8 cellular contexts compared by ENCODE assay signal in genomic region chr17:57406981-57407286, GRCh38.
DNase-seq lines count a peak whose midpoint lies in the region; ATAC-seq and TF ChIP-seq lines count a peak whose summit lies in the region.

No MANE protein-coding gene starts in this region.

- ATAC-seq in activated CD8-positive, alpha-beta T cell treated with anti-CD3 and anti-CD28 coated beads, Interleukin-2, amount 10 ng/mL, durations not matched to agents 7 days and 5 days: no peak

- WGBS in mesendoderm (ENCODE audit: extremely low coverage, insufficient coverage, low lambda C conversion rate): no CpG with 5 or more reads among the region's 12 CpGs

- no peak overlapping the region for H2BK5ac ChIP-seq in mesendoderm (ENCODE audit: low read length)

- no peak overlapping the region for H3K4ac ChIP-seq in mesendoderm (ENCODE audit: low read depth, low read length)

- no peak overlapping the region for H3K23ac ChIP-seq in mesendoderm (ENCODE audit: low read length)

- H3K27ac ChIP-seq in breast epithelium: peak overlapping the region; percentile 84 to 85
- H3K27ac ChIP-seq in mesendoderm (ENCODE audit: low read depth, low read length): no peak overlapping the region
- H3K27ac ChIP-seq in temporal lobe (ENCODE audit: low read depth, low read length): peak overlapping the region; percentile 17

- no peak overlapping the region for H4K8ac ChIP-seq in mesendoderm (ENCODE audit: low read depth, low read length)

- POLR2A ChIA-PET in MCF 10A (lab: Yijun Ruan, JAX): interaction anchor here (1.2 kb wide), 1 partner anchor 10 kb away, joined by 3 read pairs; no protein-coding TSS in a partner anchor
- POLR2A ChIA-PET in activated CD8-positive, alpha-beta T cell treated with anti-CD3 and anti-CD28 coated beads, Interleukin-2, amount 10 ng/mL, durations not matched to agents 7 days and 5 days (lab: Charles Lee): interaction anchor here (0.7 to 1.2 kb wide), 3 partner anchors 17 to 36 kb away, joined by 3 read pairs; no protein-coding TSS in a partner anchor

- peaks cover 0 to 18% of the 10 kb centered on the region in 2 donors for H3K4me1 ChIP-seq in breast epithelium
- H3K4me1 ChIP-seq in mesendoderm (ENCODE audit: control insufficient read depth, low read depth, low read length): peaks cover 10% of the 10 kb centered on the region

- H3K4me3 ChIP-seq in breast epithelium (no peak overlapping the region), mesendoderm (ENCODE audit: low read length) (no peak overlapping the region)

- H3K36me3 ChIP-seq in breast epithelium (no peaks in the 10 kb centered on the region), mesendoderm (ENCODE audit: control insufficient read depth, insufficient read depth, low read length) (no peaks in the 10 kb centered on the region)

- H3K79me1 ChIP-seq in mesendoderm (ENCODE audit: low read length): peaks cover 1% of the 10 kb centered on the region

- H3K4me3 Mint-ChIP-seq in MCF 10A (ENCODE audit: unreplicated experiment): no peak overlapping the region
- H3K4me3 Mint-ChIP-seq in activated CD8-positive, alpha-beta T cell treated with anti-CD3 and anti-CD28 coated beads, Interleukin-2, amount 10 ng/mL, durations not matched to agents 7 days and 5 days: no peak overlapping the region

- CTCF ChIA-PET in MCF 10A (lab: Yijun Ruan, JAX): interaction anchor here (1.0 kb wide), 1 partner anchor 11 kb away, joined by 4 read pairs; no protein-coding TSS in a partner anchor
- CTCF ChIA-PET in activated CD8-positive, alpha-beta T cell treated with anti-CD3 and anti-CD28 coated beads, Interleukin-2, amount 10 ng/mL, durations not matched to agents 7 days and 5 days (lab: Charles Lee): interaction anchor here (1.2 to 3.5 kb wide), 5 partner anchors 34 to 341 kb away, joined by 3 to 35 read pairs (median 5); no protein-coding TSS in a partner anchor

- no peaks in the 10 kb centered on the region for H3K9me3 Mint-ChIP-seq in MCF 10A (ENCODE audit: unreplicated experiment)
- no peaks in the 10 kb centered on the region for H3K9me3 Mint-ChIP-seq in activated CD8-positive, alpha-beta T cell treated with anti-CD3 and anti-CD28 coated beads, Interleukin-2, amount 10 ng/mL, durations not matched to agents 7 days and 5 days (ENCODE audit: insufficient read depth)

- peaks cover 7% of the 10 kb centered on the region for H3K4me1 Mint-ChIP-seq in MCF 10A (ENCODE audit: insufficient read depth, unreplicated experiment)
- peaks cover 52% of the 10 kb centered on the region for H3K4me1 Mint-ChIP-seq in activated CD8-positive, alpha-beta T cell treated with anti-CD3 and anti-CD28 coated beads, Interleukin-2, amount 10 ng/mL, durations not matched to agents 7 days and 5 days (ENCODE audit: low read depth)

- no peaks in the 10 kb centered on the region for H3K27me3 Mint-ChIP-seq in MCF 10A (ENCODE audit: insufficient read depth, unreplicated experiment)
- H3K27me3 Mint-ChIP-seq in activated CD8-positive, alpha-beta T cell treated with anti-CD3 and anti-CD28 coated beads, Interleukin-2, amount 10 ng/mL, durations not matched to agents 7 days and 5 days (ENCODE audit: low read depth): no peaks in the 10 kb centered on the region

- H3K27ac Mint-ChIP-seq in MCF 10A (ENCODE audit: low read depth, unreplicated experiment): no peak overlapping the region
- H3K27ac Mint-ChIP-seq in activated CD8-positive, alpha-beta T cell treated with anti-CD3 and anti-CD28 coated beads, Interleukin-2, amount 10 ng/mL, durations not matched to agents 7 days and 5 days: peak overlapping the region; percentile 63

- H3K36me3 Mint-ChIP-seq in MCF 10A (ENCODE audit: insufficient read depth, unreplicated experiment): peaks cover 38% of the 10 kb centered on the region
- H3K36me3 Mint-ChIP-seq in activated CD8-positive, alpha-beta T cell treated with anti-CD3 and anti-CD28 coated beads, Interleukin-2, amount 10 ng/mL, durations not matched to agents 7 days and 5 days (ENCODE audit: low read depth): peaks cover 25% of the 10 kb centered on the region

- H3K18ac ChIP-seq in mesendoderm (ENCODE audit: low read length): peak overlapping the region; percentile 21

- no peak for TF ChIP-seq POLR2A in breast epithelium (IDR thresholded peaks at IDR 0.05)

- H2BK15ac ChIP-seq in mesendoderm (replicated peaks; ENCODE audit: low read depth): no peak overlapping the region

- no peak overlapping the region for H4K5ac ChIP-seq in mesendoderm (ENCODE audit: low read length)

- H2BK120ac ChIP-seq in mesendoderm (ENCODE audit: low read depth, low read length): no peak overlapping the region

- H3K9me3 ChIP-seq in breast epithelium: no peaks in the 10 kb centered on the region

- no TSS peak for BruUV-seq in MCF 10A (replicated peaks; lab: Mats Ljungman, UMichigan)

- DNase-seq in breast epithelium (ENCODE audit: low spot score in 2 of 2): no peak
- DNase-seq in MCF 10A (ENCODE audit: unreplicated experiment): no peak
- no peak for DNase-seq in activated CD8-positive, alpha-beta T cell treated with anti-CD3 and anti-CD28 coated beads, Interleukin-2, amount 10 ng/mL, durations not matched to agents 7 days and 5 days
- no peak for DNase-seq in mesendoderm
- DNase-seq in central memory CD4-positive, alpha-beta T cell: no peak
- DNase-seq in hypothalamus (lab: John Stamatoyannopoulos, UW): no peak
- no peak for DNase-seq in COLO829 (ENCODE audit: low spot score)

- no peak for TF ChIP-seq CTCF in breast epithelium (IDR thresholded peaks at IDR 0.05)
- TF ChIP-seq CTCF in MCF 10A (IDR thresholded peaks at IDR 0.05; ENCODE audit: unreplicated experiment): no peak

- H3K56ac ChIP-seq in mesendoderm (ENCODE audit: low read length): no peak overlapping the region

- intact Hi-C loops in breast epithelium (cut with DNase I; ENCODE audit: low total_unique reads): no loop called here
- intact Hi-C loops in MCF 10A (cut with micrococcal nuclease): no loop called here

- H3K4me2 ChIP-seq in mesendoderm (ENCODE audit: low read length): no peak overlapping the region

- no peaks in the 10 kb centered on the region for H3K27me3 ChIP-seq in breast epithelium
- no peaks in the 10 kb centered on the region for H3K27me3 ChIP-seq in mesendoderm (ENCODE audit: insufficient read depth, low read length, poor library complexity)

- H3K79me2 ChIP-seq in mesendoderm (ENCODE audit: control insufficient read depth, insufficient read depth, low read length): no peaks in the 10 kb centered on the region

- no peak overlapping the region for H3K9ac ChIP-seq in mesendoderm (ENCODE audit: low read length)

- H2AK5ac ChIP-seq in mesendoderm (ENCODE audit: low read length): no peak overlapping the region
